ENCODE assay signal across 20 cellular contexts in genomic region chr14:50616275-50616674, GRCh38. TPM values are rescaled to one million over a fixed set of nuclear protein-coding genes. Genes with fewer than 3 reads are reported as not detected.
DNase-seq lines count a peak whose midpoint lies in the region; ATAC-seq, FAIRE-seq and TF ChIP-seq lines count a peak whose summit lies in the region.
"Had no signal": no experiment of that assay in that cellular context is flagged by ENCODE, and none has a peak within 500 bp of the region (broad histone marks: within the 10 kb centered on the region; RNA-seq: fewer than 3 reads in every experiment).

No MANE protein-coding gene starts in this region.

- TF ChIP-seq POLR2A in gastroesophageal sphincter (IDR thresholded peaks at IDR 0.05): no peak

- no peaks in the 10 kb centered on the region for H3K9me3 ChIP-seq in pancreas
- H3K9me3 ChIP-seq in gastroesophageal sphincter: no peaks in the 10 kb centered on the region
- H3K9me3 ChIP-seq: BLaER1, Caco-2 had no signal

- H3K4me3 ChIP-seq in dorsolateral prefrontal cortex (no peak overlapping the region), pancreas (no peak overlapping the region), gastroesophageal sphincter (no peak overlapping the region)
- H3K4me3 ChIP-seq: BLaER1, GM12878, GM23338 had no signal

- ATAC-seq in pancreas: no peak
- no peak for ATAC-seq in gastroesophageal sphincter
- ATAC-seq: CD8-positive, alpha-beta T cell; GM12878; GM23338 had no signal

- intact Hi-C loops in dorsolateral prefrontal cortex (cut with DNase I): loop anchor here (5.0 to 10.0 kb wide), 3 partner anchors 49 to 51 kb away; partner anchors contain the start of genes SAV1 (in 2 of the 2) and ATL1 (in 1 of the 2)
- intact Hi-C loops in pancreas (cut with DNase I): loop anchor here in 1 of 3 donors (10.0 kb wide), 1 partner anchor 159 kb away; no protein-coding TSS in a partner anchor

- TF ChIP-seq EP300 in gastroesophageal sphincter (IDR thresholded peaks at IDR 0.05): no peak

- H3K27ac ChIP-seq in angular gyrus (ENCODE audit: low read depth, low read length) (peak overlapping the region; percentile 97), dorsolateral prefrontal cortex (peak overlapping the region in 58 of 59 donors; percentile 73 to 100 (median 94)), temporal lobe (ENCODE audit: low read depth, low read length) (peak overlapping the region; percentile 92), pancreas (no peak overlapping the region), gastroesophageal sphincter (no peak overlapping the region)
- H3K27ac ChIP-seq: BLaER1, C4-2B had no signal

- H3K4me1 ChIP-seq in pancreas (no peaks in the 10 kb centered on the region), gastroesophageal sphincter (no peaks in the 10 kb centered on the region)
- H3K4me1 ChIP-seq: BLaER1, Caco-2 had no signal

- FAIRE-seq in pancreas (lab: Jason Lieb, UNC): no peak
- FAIRE-seq: D721Med, GM12878, GM19239 had no signal

- TF ChIP-seq CTCF in dorsolateral prefrontal cortex (IDR thresholded peaks at IDR 0.05 in 54 of 56, conservative IDR thresholded peaks at IDR 0.05 in 2 of 56; ENCODE audit: low read depth in 1 of 56, partially characterized antibody in 56 of 56): no peak
- no peak for TF ChIP-seq CTCF in pancreas (IDR thresholded peaks at IDR 0.05)
- TF ChIP-seq CTCF in gastroesophageal sphincter (IDR thresholded peaks at IDR 0.05): no peak

- DNase-seq in dorsolateral prefrontal cortex: no peak
- DNase-seq in pancreas: no peak
- DNase-seq in GM19240 (ENCODE audit: insufficient read length, low spot score): no peak
- DNase-seq: Caco-2; CD4-positive, CD25-positive, alpha-beta regulatory T cell; CD8-positive, alpha-beta T cell; DMS 273 treated with DMSO at 0.1 percent for 48 hours; DMS79; EL; GDM1; H9 had no signal

- WGBS in pancreas, 2 donors: 88 to 98% methylated on average over 2 of the region's 2 CpGs
- WGBS in gastroesophageal sphincter (ENCODE audit: low coverage in 1 of 2), 2 donors: 94 to 100% methylated on average over 2 of the region's 2 CpGs

- no peaks in the 10 kb centered on the region for H3K36me3 ChIP-seq in pancreas
- peaks cover 0 to 45% of the 10 kb centered on the region in 2 donors for H3K36me3 ChIP-seq in gastroesophageal sphincter
- H3K36me3 ChIP-seq: BLaER1 had no signal

- H3K27me3 ChIP-seq in dorsolateral prefrontal cortex (no peaks in the 10 kb centered on the region), pancreas (no peaks in the 10 kb centered on the region), gastroesophageal sphincter (no peaks in the 10 kb centered on the region)
- H3K27me3 ChIP-seq: BLaER1 had no signal

RNA-seq across cellular contexts. Expression of gene SAV1, which starts 51.8 kb away (rescaled TPM):
- total RNA-seq in dorsolateral prefrontal cortex: 10 to 100 TPM; 17.4 to 41.1 (median 25.1) TPM
- total RNA-seq in temporal lobe: 18.7 TPM
- total RNA-seq in pancreas: 10 to 100 TPM; 32.6 to 49.2 (median 38.5) TPM
- polyA plus RNA-seq in pancreas: 10 to 100 TPM; 14.8 to 19.5 TPM
- 10 to 100 TPM; 34.8 to 48.7 (median 42.5) TPM for total RNA-seq in gastroesophageal sphincter

RNA-seq across cellular contexts. Expression of gene ATL1, which starts 56.3 kb away (rescaled TPM):
- total RNA-seq in dorsolateral prefrontal cortex (100 to 1,000 TPM in 60 of 120 experiments, 10 to 100 TPM in 60; 29.5 to 146 (median 100.0) TPM), temporal lobe (70.6 TPM), pancreas (1 to 10 TPM; 2.5 to 6.1 (median 3.3) TPM), gastroesophageal sphincter (10 to 100 TPM; 17.2 to 22.3 (median 21.6) TPM)
- 1 to 10 TPM; 1.3 to 3.5 TPM for polyA plus RNA-seq in pancreas

Comparison
In these comparisons a context has a peak if more than half of its experiments do, and no peak if none do; other contexts are left out.
1. H3K27ac ChIP-seq: peak in angular gyrus (single experiment), dorsolateral prefrontal cortex (58 of 59) and temporal lobe (single experiment); none in pancreas (0 of 4) and gastroesophageal sphincter (0 of 4).